15 cellular contexts compared by ENCODE assay signal in the genomic region with DNA sequence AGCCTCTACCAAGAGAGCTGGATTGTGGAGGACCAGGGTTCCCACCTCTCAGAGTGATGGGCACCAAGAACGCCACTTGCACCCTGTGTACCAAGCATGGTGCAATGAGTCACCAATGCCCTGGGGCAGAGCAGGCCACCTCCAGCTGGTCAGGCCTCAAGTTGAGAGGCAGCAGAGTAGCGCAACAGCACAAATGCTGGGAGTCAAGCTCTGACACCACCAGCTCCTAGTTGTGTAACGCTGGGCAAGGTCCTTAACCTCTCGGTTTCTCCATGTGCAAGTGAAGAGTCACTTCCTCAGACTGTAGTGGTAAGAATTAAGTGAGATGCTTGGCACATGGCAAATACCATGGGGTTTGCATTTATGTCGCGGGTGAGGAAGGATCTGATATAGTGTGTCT. TPM values are rescaled to one million over a fixed set of nuclear protein-coding genes. Genes with fewer than 3 reads are reported as not detected.
DNase-seq lines count a peak whose midpoint lies in the region; ATAC-seq, FAIRE-seq and TF ChIP-seq lines count a peak whose summit lies in the region.
"Had no signal": no experiment of that assay in that cellular context is flagged by ENCODE, and none has a peak within 500 bp of the region (broad histone marks: within the 10 kb centered on the region; RNA-seq: fewer than 3 reads in every experiment).

No MANE protein-coding gene starts in this region.

- peaks cover 31% of the 10 kb centered on the region for H3K4me1 ChIP-seq in A673 (ENCODE audit: insufficient read depth, low read length, poor library complexity, severe bottlenecking)

- H3K4me3 ChIP-seq in A673 (ENCODE audit: low read depth, low read length, poor library complexity, severe bottlenecking) = no peak overlapping the region
- H3K4me3 ChIP-seq in brain microvascular endothelial cell (ENCODE audit: low read depth, low read length) = no peak overlapping the region
- H3K4me3 ChIP-seq: coronary artery, esophagus squamous epithelium had no signal

- no peak for FAIRE-seq in H54 (lab: Jason Lieb, UNC)

- CTCF ChIA-PET in A673 (lab: Charles Lee) = no interaction called here

- DNase-seq in A673 (ENCODE audit: low spot score) (no peak), H54 (ENCODE audit: insufficient read length, low spot score) (peak; percentile 44), SIG-M5 treated with dmso at 0.1 percent for 504 hours (lab: John Stamatoyannopoulos, UW; ENCODE audit: unreplicated experiment) (peak; percentile 69), left lobe of liver (ENCODE audit: low spot score) (peak; percentile 74), NCI-H345 treated with DMSO at 0.1 percent for 48 hours (lab: John Stamatoyannopoulos, UW; ENCODE audit: unreplicated experiment) (no peak), brain microvascular endothelial cell (no peak)
- no peak for DNase-seq in activated naive CD4-positive, alpha-beta T cell treated with Interleukin-2 at 50 U/mL for 16 hours
- DNase-seq: activated CD8-positive, alpha-beta memory T cell treated with anti-CD3 and anti-CD28 coated beads, Interleukin-2, amount 50 U/mL, for 48 hours; activated naive CD8-positive, alpha-beta T cell treated with anti-CD3 and anti-CD28 coated beads, Interleukin-2, amount 50 U/mL, for 24 hours; esophagus squamous epithelium; NCI-H1092 treated with DMSO at 0.1 percent for 48 hours; stimulated activated CD4-positive, alpha-beta T cell treated with anti-CD3 and anti-CD28 coated beads, Interleukin-4, amount 100 ng/mL, for 1 hour; stimulated activated naive B cell treated with anti-CD40 and anti-IgM and Interleukin-4, amounts not matched to agents 10 μg/mL and 1 μg/mL and 100 μg/mL, for 72 hours had no signal

- H3K27ac ChIP-seq in A673 (ENCODE audit: low read depth, low read length, poor library complexity, severe bottlenecking) (peak overlapping the region; percentile 22), brain microvascular endothelial cell (no peak overlapping the region)
- H3K27ac ChIP-seq: coronary artery, esophagus squamous epithelium had no signal

- BruUV-seq in A673 (replicated peaks; lab: Mats Ljungman, UMichigan) = no TSS peak

- H3K27me3 ChIP-seq in A673 (replicated peaks; ENCODE audit: insufficient read depth, low read depth, low read length, poor library complexity) (no peaks in the 10 kb centered on the region), brain microvascular endothelial cell (replicated peaks) (no peaks in the 10 kb centered on the region)
- H3K27me3 ChIP-seq: esophagus squamous epithelium had no signal

- no peak for TF ChIP-seq POLR2A in H54 (IDR thresholded peaks at IDR 0.05; ENCODE audit: low read depth, low read length)

- H3K36me3 ChIP-seq in A673 (ENCODE audit: insufficient read depth, low read length, poor library complexity, severe bottlenecking) = no peaks in the 10 kb centered on the region
- no peaks in the 10 kb centered on the region for H3K36me3 ChIP-seq in brain microvascular endothelial cell (replicated peaks)

- TF ChIP-seq CTCF in A673 (conservative IDR thresholded peaks at IDR 0.05; ENCODE audit: low read depth, low read length) (no peak), brain microvascular endothelial cell (IDR thresholded peaks at IDR 0.05; ENCODE audit: low read depth, low read length, missing control alignments) (no peak)

- in situ Hi-C loops in brain microvascular endothelial cell (cut with HindIII; ENCODE audit: low pct_ligation_motif_present, low sequenced_read_pairs) = no loop called here

- POLR2A ChIA-PET in A673 (lab: Charles Lee; ENCODE audit: low non-redundant PET) = no interaction called here

- H3K9me3 ChIP-seq in A673 (ENCODE audit: low read depth, low read length, poor library complexity, severe bottlenecking) = no peaks in the 10 kb centered on the region
- H3K9me3 ChIP-seq: esophagus squamous epithelium had no signal

- ATAC-seq in left lobe of liver (peak; percentile 90), HG02973 (IDR thresholded peaks at IDR 0.05; ENCODE audit: unreplicated experiment) (no peak)
- ATAC-seq: stimulated activated naive B cell treated with anti-CD40 and anti-IgM and Interleukin-4, amounts not matched to agents 10 μg/mL and 1 μg/mL and 100 μg/mL, for 72 hours had no signal

- intact Hi-C loops in A673 (cut with micrococcal nuclease; ENCODE audit: unreplicated experiment) = no loop called here

RNA-seq across cellular contexts. Expression of a gene that starts 25.6 kb away (rescaled TPM):
- total RNA-seq in A673 (2021) = 7.5 and 8.8 TPM in 2 replicates
- 9.6 TPM for total RNA-seq in left lobe of liver

Comparison
In these comparisons a context has a peak if more than half of its experiments do, and no peak if none do; other contexts are left out.
1. DNase-seq: peak in H54 (single experiment), SIG-M5 treated with dmso at 0.1 percent for 504 hours (single experiment) and left lobe of liver (single experiment); none in A673 (single experiment), activated naive CD4-positive, alpha-beta T cell treated with Interleukin-2 at 50 U/mL for 16 hours (single experiment), NCI-H345 treated with DMSO at 0.1 percent for 48 hours (single experiment) and brain microvascular endothelial cell (single experiment).